ENCODE assay signal across 1 cellular context in genomic region chr4:48340276-48340904, GRCh38.
TF ChIP-seq lines count a peak whose summit lies in the region.

No MANE protein-coding gene starts in this region.

TF ChIP-seq in GM23338, 12 proteins besides CTCF, POLR2A, EP300 and RAD21:
- TF ChIP-seq POLR2AphosphoS5 (IDR thresholded peaks at IDR 0.05; ENCODE audit: low read depth) (no peak), JUNB (IDR thresholded peaks at IDR 0.05; ENCODE audit: unreplicated experiment) (no peak), STAT1 (IDR thresholded peaks at IDR 0.05; ENCODE audit: unreplicated experiment) (no peak), EZH2 (IDR thresholded peaks at IDR 0.05; ENCODE audit: low read depth, unreplicated experiment) (no peak), ZNF331 (CRISPR knock-in tag; IDR thresholded peaks at IDR 0.05; ENCODE audit: low read depth) (no peak), ETS1 (IDR thresholded peaks at IDR 0.05) (no peak), CREB1 (CRISPR knock-in tag; IDR thresholded peaks at IDR 0.05; ENCODE audit: low read depth) (no peak), ZNF114 (CRISPR knock-in tag; IDR thresholded peaks at IDR 0.05) (no peak), EZH2phosphoT487 (IDR thresholded peaks at IDR 0.05; ENCODE audit: unreplicated experiment) (no peak), NANOG (IDR thresholded peaks at IDR 0.05; ENCODE audit: borderline replicate concordance) (no peak)
- TF ChIP-seq, protein P1, sequence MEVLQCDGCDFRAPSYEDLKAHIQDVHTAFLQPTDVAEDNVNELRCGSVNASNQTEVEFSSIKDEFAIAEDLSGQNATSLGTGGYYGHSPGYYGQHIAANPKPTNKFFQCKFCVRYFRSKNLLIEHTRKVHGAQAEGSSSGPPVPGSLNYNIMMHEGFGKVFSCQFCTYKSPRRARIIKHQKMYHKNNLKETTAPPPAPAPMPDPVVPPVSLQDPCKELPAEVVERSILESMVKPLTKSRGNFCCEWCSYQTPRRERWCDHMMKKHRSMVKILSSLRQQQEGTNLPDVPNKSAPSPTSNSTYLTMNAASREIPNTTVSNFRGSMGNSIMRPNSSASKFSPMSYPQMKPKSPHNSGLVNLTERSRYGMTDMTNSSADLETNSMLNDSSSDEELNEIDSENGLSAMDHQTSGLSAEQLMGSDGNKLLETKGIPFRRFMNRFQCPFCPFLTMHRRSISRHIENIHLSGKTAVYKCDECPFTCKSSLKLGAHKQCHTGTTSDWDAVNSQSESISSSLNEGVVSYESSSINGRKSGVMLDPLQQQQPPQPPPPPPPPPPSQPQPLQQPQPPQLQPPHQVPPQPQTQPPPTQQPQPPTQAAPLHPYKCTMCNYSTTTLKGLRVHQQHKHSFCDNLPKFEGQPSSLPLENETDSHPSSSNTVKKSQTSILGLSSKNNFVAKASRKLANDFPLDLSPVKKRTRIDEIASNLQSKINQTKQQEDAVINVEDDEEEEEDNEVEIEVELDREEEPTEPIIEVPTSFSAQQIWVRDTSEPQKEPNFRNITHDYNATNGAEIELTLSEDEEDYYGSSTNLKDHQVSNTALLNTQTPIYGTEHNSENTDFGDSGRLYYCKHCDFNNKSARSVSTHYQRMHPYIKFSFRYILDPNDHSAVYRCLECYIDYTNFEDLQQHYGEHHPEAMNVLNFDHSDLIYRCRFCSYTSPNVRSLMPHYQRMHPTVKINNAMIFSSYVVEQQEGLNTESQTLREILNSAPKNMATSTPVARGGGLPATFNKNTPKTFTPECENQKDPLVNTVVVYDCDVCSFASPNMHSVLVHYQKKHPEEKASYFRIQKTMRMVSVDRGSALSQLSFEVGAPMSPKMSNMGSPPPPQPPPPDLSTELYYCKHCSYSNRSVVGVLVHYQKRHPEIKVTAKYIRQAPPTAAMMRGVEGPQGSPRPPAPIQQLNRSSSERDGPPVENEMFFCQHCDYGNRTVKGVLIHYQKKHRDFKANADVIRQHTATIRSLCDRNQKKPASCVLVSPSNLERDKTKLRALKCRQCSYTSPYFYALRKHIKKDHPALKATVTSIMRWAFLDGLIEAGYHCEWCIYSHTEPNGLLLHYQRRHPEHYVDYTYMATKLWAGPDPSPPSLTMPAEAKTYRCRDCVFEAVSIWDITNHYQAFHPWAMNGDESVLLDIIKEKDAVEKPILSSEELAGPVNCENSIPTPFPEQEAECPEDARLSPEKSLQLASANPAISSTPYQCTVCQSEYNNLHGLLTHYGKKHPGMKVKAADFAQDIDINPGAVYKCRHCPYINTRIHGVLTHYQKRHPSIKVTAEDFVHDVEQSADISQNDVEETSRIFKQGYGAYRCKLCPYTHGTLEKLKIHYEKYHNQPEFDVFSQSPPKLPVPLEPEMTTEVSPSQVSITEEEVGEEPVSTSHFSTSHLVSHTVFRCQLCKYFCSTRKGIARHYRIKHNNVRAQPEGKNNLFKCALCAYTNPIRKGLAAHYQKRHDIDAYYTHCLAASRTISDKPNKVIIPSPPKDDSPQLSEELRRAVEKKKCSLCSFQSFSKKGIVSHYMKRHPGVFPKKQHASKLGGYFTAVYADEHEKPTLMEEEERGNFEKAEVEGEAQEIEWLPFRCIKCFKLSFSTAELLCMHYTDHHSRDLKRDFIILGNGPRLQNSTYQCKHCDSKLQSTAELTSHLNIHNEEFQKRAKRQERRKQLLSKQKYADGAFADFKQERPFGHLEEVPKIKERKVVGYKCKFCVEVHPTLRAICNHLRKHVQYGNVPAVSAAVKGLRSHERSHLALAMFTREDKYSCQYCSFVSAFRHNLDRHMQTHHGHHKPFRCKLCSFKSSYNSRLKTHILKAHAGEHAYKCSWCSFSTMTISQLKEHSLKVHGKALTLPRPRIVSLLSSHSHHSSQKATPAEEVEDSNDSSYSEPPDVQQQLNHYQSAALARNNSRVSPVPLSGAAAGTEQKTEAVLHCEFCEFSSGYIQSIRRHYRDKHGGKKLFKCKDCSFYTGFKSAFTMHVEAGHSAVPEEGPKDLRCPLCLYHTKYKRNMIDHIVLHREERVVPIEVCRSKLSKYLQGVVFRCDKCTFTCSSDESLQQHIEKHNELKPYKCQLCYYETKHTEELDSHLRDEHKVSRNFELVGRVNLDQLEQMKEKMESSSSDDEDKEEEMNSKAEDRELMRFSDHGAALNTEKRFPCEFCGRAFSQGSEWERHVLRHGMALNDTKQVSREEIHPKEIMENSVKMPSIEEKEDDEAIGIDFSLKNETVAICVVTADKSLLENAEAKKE (CRISPR knock-in tag; IDR thresholded peaks at IDR 0.05), result no peak
- TF ChIP-seq, protein P2, sequence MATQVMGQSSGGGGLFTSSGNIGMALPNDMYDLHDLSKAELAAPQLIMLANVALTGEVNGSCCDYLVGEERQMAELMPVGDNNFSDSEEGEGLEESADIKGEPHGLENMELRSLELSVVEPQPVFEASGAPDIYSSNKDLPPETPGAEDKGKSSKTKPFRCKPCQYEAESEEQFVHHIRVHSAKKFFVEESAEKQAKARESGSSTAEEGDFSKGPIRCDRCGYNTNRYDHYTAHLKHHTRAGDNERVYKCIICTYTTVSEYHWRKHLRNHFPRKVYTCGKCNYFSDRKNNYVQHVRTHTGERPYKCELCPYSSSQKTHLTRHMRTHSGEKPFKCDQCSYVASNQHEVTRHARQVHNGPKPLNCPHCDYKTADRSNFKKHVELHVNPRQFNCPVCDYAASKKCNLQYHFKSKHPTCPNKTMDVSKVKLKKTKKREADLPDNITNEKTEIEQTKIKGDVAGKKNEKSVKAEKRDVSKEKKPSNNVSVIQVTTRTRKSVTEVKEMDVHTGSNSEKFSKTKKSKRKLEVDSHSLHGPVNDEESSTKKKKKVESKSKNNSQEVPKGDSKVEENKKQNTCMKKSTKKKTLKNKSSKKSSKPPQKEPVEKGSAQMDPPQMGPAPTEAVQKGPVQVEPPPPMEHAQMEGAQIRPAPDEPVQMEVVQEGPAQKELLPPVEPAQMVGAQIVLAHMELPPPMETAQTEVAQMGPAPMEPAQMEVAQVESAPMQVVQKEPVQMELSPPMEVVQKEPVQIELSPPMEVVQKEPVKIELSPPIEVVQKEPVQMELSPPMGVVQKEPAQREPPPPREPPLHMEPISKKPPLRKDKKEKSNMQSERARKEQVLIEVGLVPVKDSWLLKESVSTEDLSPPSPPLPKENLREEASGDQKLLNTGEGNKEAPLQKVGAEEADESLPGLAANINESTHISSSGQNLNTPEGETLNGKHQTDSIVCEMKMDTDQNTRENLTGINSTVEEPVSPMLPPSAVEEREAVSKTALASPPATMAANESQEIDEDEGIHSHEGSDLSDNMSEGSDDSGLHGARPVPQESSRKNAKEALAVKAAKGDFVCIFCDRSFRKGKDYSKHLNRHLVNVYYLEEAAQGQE (IDR thresholded peaks at IDR 0.05; ENCODE audit: unreplicated experiment), result no peak
TF ChIP-seq in GM23338: peak in this region for 0.
